In the genomic region with DNA sequence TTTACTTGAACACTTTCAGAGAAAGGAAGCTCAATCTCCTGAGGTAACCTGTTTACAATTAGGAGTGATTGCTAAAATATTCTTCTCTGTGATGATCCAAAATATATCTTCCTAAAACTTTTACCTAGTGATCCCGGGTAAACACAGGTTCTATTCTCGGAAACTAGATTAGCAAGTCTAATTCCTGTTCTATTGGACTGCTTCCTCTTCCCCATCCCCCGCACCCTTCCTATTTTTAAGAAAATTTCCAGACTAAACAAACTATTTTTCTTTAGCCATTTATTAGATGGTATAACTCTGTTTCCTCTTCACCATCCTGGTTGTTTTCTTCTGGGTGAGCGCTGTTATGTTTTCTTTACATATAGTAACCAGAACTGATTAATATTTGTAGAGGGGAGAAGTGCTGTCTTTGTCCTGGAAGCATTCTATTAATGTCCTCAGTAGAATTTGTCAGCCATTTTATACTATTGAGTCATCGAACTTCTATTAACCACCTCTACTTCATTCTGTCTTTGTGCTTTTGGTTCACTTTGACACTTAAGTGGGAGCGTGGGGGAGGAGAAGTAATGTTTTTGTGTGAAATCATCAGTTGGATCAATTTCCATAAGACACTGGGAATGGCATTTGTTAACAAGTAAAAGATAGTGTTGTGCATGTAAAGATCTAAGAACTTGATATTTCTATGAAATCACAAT, we compare ENCODE assay signal across 18 cellular contexts. TPM values are rescaled to one million over a fixed set of nuclear protein-coding genes. Genes with fewer than 3 reads are reported as not detected.
DNase-seq lines count a peak whose midpoint lies in the region; ATAC-seq and TF ChIP-seq lines count a peak whose summit lies in the region.
"Had no signal": no experiment of that assay in that cellular context is flagged by ENCODE, and none has a peak within 500 bp of the region (broad histone marks: within the 10 kb centered on the region; RNA-seq: fewer than 3 reads in every experiment).

No MANE protein-coding gene starts in this region.

- TF ChIP-seq RAD21 in SK-N-SH (IDR thresholded peaks at IDR 0.05; ENCODE audit: low read length), result no peak

- no peak overlapping the region for H3K4me2 ChIP-seq in SK-N-SH

- H3K36me3 ChIP-seq in SK-N-SH (replicated peaks in 1 of 2; ENCODE audit: control insufficient read depth in 1 of 2, insufficient read depth in 2 of 2, low read length in 1 of 2), result peaks cover 47 to 53% of the 10 kb centered on the region in 2 experiments

- peaks cover 19% of the 10 kb centered on the region for H3K79me2 ChIP-seq in SK-N-SH (ENCODE audit: insufficient read depth)

- peak overlapping the region; percentile 74 for H3K27ac Mint-ChIP-seq in T-helper 17 cell
- no peak overlapping the region for H3K27ac Mint-ChIP-seq in activated T-helper 2 cell treated with anti-CD3 and anti-CD28 coated beads, Interferon-gamma antibody, Interleukin-2, Interleukin-4, amounts not matched to agents 10 μg/mL and 5 μg/mL and 100 μg/mL, durations not matched to agents 14 hours and 24 hours and 36 hours

- H3K4me3 Mint-ChIP-seq in T-helper 17 cell, result no peak overlapping the region
- no peak overlapping the region for H3K4me3 Mint-ChIP-seq in activated T-helper 2 cell treated with anti-CD3 and anti-CD28 coated beads, Interferon-gamma antibody, Interleukin-2, Interleukin-4, amounts not matched to agents 10 μg/mL and 5 μg/mL and 100 μg/mL, durations not matched to agents 14 hours and 24 hours and 36 hours (ENCODE audit: low read depth)

- peaks cover 27% of the 10 kb centered on the region for H3K4me1 Mint-ChIP-seq in T-helper 17 cell
- H3K4me1 Mint-ChIP-seq in activated T-helper 2 cell treated with anti-CD3 and anti-CD28 coated beads, Interferon-gamma antibody, Interleukin-2, Interleukin-4, amounts not matched to agents 10 μg/mL and 5 μg/mL and 100 μg/mL, durations not matched to agents 14 hours and 24 hours and 36 hours (ENCODE audit: low read depth), result peaks cover 16% of the 10 kb centered on the region

- H3F3A ChIP-seq in SK-N-SH (replicated peaks; ENCODE audit: insufficient read depth), result peaks cover 5% of the 10 kb centered on the region

- H4K20me1 ChIP-seq in SK-N-SH (ENCODE audit: insufficient read depth), result no peaks in the 10 kb centered on the region

- ATAC-seq in SK-N-SH treated with all-trans-retinoic acid at 6 μM for 48 hours (no peak), T-helper 17 cell (no peak), GM18868 (IDR thresholded peaks at IDR 0.05; ENCODE audit: unreplicated experiment) (no peak)
- ATAC-seq: gastroesophageal sphincter, left lobe of liver, mucosa of descending colon, Panc1 had no signal

- no peaks in the 10 kb centered on the region for H3K9me3 Mint-ChIP-seq in activated T-helper 2 cell treated with anti-CD3 and anti-CD28 coated beads, Interferon-gamma antibody, Interleukin-2, Interleukin-4, amounts not matched to agents 10 μg/mL and 5 μg/mL and 100 μg/mL, durations not matched to agents 14 hours and 24 hours and 36 hours

- H3K27ac ChIP-seq in SK-N-SH (ENCODE audit: low read depth in 2 of 2, low read length in 1 of 2), result peak overlapping the region in 1 of 2 experiments; percentile 24; a peak in 2 of 4 replicates
- H3K27ac ChIP-seq: 22Rv1 had no signal

- no peak for DNase-seq in SK-N-SH
- no peak for DNase-seq in T-helper 17 cell
- DNase-seq in glomerular endothelial cell (ENCODE audit: extremely low read depth, low read depth, low spot score), result peak; percentile 16
- peak; percentile 36 for DNase-seq in putamen (ENCODE audit: low spot score)
- DNase-seq in kidney glomerular epithelial cell (lab: John Stamatoyannopoulos, UW), result no peak
- DNase-seq in activated T-helper 2 cell treated with anti-CD3 and anti-CD28 coated beads, Interferon-gamma antibody, Interleukin-2, Interleukin-4, amounts not matched to agents 10 μg/mL and 5 μg/mL and 100 μg/mL, durations not matched to agents 14 hours and 24 hours and 36 hours (ENCODE audit: low spot score), result no peak
- DNase-seq: activated CD4-positive, alpha-beta T cell treated with anti-CD3 and anti-CD28 coated beads for 48 hours; aorta; cortex of kidney; erythroblast; MG63; mucosa of descending colon had no signal

- TF ChIP-seq EP300 in SK-N-SH (IDR thresholded peaks at IDR 0.05; ENCODE audit: borderline replicate concordance in 1 of 2, low read depth in 1 of 2, low read length in 1 of 2), result no peak

- WGBS in SK-N-SH (ENCODE audit: low lambda C conversion rate), result 91% methylated on average over 6 of the region's 6 CpGs

- H3K27me3 Mint-ChIP-seq in T-helper 17 cell, result no peaks in the 10 kb centered on the region
- H3K27me3 Mint-ChIP-seq in activated T-helper 2 cell treated with anti-CD3 and anti-CD28 coated beads, Interferon-gamma antibody, Interleukin-2, Interleukin-4, amounts not matched to agents 10 μg/mL and 5 μg/mL and 100 μg/mL, durations not matched to agents 14 hours and 24 hours and 36 hours (ENCODE audit: low read depth), result no peaks in the 10 kb centered on the region

- POLR2A ChIA-PET in SK-N-SH (lab: Yijun Ruan, JAX), result no interaction called here

- peaks cover 16% of the 10 kb centered on the region for H3K36me3 Mint-ChIP-seq in T-helper 17 cell (ENCODE audit: low read depth)
- peaks cover 72% of the 10 kb centered on the region for H3K36me3 Mint-ChIP-seq in activated T-helper 2 cell treated with anti-CD3 and anti-CD28 coated beads, Interferon-gamma antibody, Interleukin-2, Interleukin-4, amounts not matched to agents 10 μg/mL and 5 μg/mL and 100 μg/mL, durations not matched to agents 14 hours and 24 hours and 36 hours (ENCODE audit: low read depth)

- H3K9me3 ChIP-seq in SK-N-SH (no peaks in the 10 kb centered on the region), T-helper 17 cell (ENCODE audit: control insufficient read depth, low read length, poor library complexity, severe bottlenecking) (no peaks in the 10 kb centered on the region)
- H3K9me3 ChIP-seq: gastroesophageal sphincter, MG63, mucosa of descending colon had no signal

- CTCF ChIA-PET in SK-N-SH (lab: Yijun Ruan, JAX), result no interaction called here

- H3K9ac ChIP-seq in SK-N-SH, result no peak overlapping the region

- H2AFZ ChIP-seq in SK-N-SH (ENCODE audit: low read depth), result no peak overlapping the region

- H3K27me3 ChIP-seq in SK-N-SH (ENCODE audit: insufficient read depth), result no peaks in the 10 kb centered on the region
- H3K27me3 ChIP-seq: gastroesophageal sphincter, MG63 had no signal

- peaks cover 0 to 20% of the 10 kb centered on the region in 2 experiments; a peak in 2 of 4 replicates for H3K4me1 ChIP-seq in SK-N-SH (ENCODE audit: control insufficient read depth in 1 of 2, insufficient read depth in 2 of 2, low read depth in 1 of 2, low read length in 1 of 2)

- no peak overlapping the region for H3K4me3 ChIP-seq in SK-N-SH (ENCODE audit: low read depth in 2 of 2, low read length in 1 of 2)
- H3K4me3 ChIP-seq: gastroesophageal sphincter, MG63, mucosa of descending colon had no signal

- no peak for TF ChIP-seq CTCF in SK-N-SH (IDR thresholded peaks at IDR 0.05)

- intact Hi-C loops in activated T-helper 2 cell treated with anti-CD3 and anti-CD28 coated beads, Interferon-gamma antibody, Interleukin-2, Interleukin-4, amounts not matched to agents 10 μg/mL and 5 μg/mL and 100 μg/mL, durations not matched to agents 14 hours and 24 hours and 36 hours (cut with micrococcal nuclease), result no loop called here

- H3K9me2 ChIP-seq in SK-N-SH, result no peaks in the 10 kb centered on the region

TF ChIP-seq in SK-N-SH, 30 proteins besides CTCF, POLR2A, EP300 and RAD21:
- TF ChIP-seq NFIC (IDR thresholded peaks at IDR 0.05; ENCODE audit: borderline replicate concordance) (no peak), JUND (IDR thresholded peaks at IDR 0.05) (peak; percentile 14; the same call in 1 of the 2 replicates), FOXJ3 (CRISPR knock-in tag; IDR thresholded peaks at IDR 0.05) (no peak)

TF ChIP-seq in SK-N-SH treated with all-trans-retinoic acid at 6 μM for 48 hours, 23 proteins besides CTCF, POLR2A, EP300 and RAD21 (continues in another document):
- TF ChIP-seq, protein P1, sequence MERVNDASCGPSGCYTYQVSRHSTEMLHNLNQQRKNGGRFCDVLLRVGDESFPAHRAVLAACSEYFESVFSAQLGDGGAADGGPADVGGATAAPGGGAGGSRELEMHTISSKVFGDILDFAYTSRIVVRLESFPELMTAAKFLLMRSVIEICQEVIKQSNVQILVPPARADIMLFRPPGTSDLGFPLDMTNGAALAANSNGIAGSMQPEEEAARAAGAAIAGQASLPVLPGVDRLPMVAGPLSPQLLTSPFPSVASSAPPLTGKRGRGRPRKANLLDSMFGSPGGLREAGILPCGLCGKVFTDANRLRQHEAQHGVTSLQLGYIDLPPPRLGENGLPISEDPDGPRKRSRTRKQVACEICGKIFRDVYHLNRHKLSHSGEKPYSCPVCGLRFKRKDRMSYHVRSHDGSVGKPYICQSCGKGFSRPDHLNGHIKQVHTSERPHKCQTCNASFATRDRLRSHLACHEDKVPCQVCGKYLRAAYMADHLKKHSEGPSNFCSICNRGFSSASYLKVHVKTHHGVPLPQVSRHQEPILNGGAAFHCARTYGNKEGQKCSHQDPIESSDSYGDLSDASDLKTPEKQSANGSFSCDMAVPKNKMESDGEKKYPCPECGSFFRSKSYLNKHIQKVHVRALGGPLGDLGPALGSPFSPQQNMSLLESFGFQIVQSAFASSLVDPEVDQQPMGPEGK (CRISPR knock-in tag; IDR thresholded peaks at IDR 0.05; ENCODE audit: borderline replicate concordance), result no peak
- TF ChIP-seq RARB (CRISPR knock-in tag; IDR thresholded peaks at IDR 0.05) (no peak), ZNF70 (CRISPR knock-in tag; IDR thresholded peaks at IDR 0.05) (no peak), BACH2 (CRISPR knock-in tag; IDR thresholded peaks at IDR 0.05; ENCODE audit: borderline replicate concordance) (no peak)
- TF ChIP-seq, protein P2, sequence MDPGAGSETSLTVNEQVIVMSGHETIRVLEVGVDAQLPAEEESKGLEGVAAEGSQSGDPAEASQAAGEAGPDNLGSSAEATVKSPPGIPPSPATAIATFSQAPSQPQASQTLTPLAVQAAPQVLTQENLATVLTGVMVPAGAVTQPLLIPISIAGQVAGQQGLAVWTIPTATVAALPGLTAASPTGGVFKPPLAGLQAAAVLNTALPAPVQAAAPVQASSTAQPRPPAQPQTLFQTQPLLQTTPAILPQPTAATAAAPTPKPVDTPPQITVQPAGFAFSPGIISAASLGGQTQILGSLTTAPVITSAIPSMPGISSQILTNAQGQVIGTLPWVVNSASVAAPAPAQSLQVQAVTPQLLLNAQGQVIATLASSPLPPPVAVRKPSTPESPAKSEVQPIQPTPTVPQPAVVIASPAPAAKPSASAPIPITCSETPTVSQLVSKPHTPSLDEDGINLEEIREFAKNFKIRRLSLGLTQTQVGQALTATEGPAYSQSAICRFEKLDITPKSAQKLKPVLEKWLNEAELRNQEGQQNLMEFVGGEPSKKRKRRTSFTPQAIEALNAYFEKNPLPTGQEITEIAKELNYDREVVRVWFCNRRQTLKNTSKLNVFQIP (CRISPR knock-in tag; IDR thresholded peaks at IDR 0.05; ENCODE audit: borderline replicate concordance, low read depth), result no peak

RNA-seq across cellular contexts. Expression of a gene that starts 31.8 kb away (rescaled TPM):
- 14.5 and 19.2 TPM in 2 replicates for polyA plus RNA-seq in SK-N-SH (2012; rRNA removed)
- 13.2 and 16.7 TPM in 2 replicates for polyA plus RNA-seq in SK-N-SH (2012; cell fraction: cytosol; rRNA removed)
- polyA plus RNA-seq in SK-N-SH (2012; cell fraction: nucleus; rRNA removed), result 11.5 and 25.1 TPM in 2 replicates
- total RNA-seq in T-helper 17 cell (10 to 100 TPM; 73.7 to 89.3 TPM), glomerular endothelial cell (28.1 and 47.6 TPM in 2 replicates)
- 115 and 136 TPM in 2 replicates for total RNA-seq in activated T-helper 2 cell treated with anti-CD3 and anti-CD28 coated beads, Interferon-gamma antibody, Interleukin-2, Interleukin-4, amounts not matched to agents 10 μg/mL and 5 μg/mL and 100 μg/mL, durations not matched to agents 14 hours and 24 hours and 36 hours

Comparison
In these comparisons a context has a peak if more than half of its experiments do, and no peak if none do; other contexts are left out.
1. DNase-seq: peak in glomerular endothelial cell (single experiment) and putamen (single experiment); none in SK-N-SH (single experiment), T-helper 17 cell (0 of 3), kidney glomerular epithelial cell (single experiment) and activated T-helper 2 cell treated with anti-CD3 and anti-CD28 coated beads, Interferon-gamma antibody, Interleukin-2, Interleukin-4, amounts not matched to agents 10 μg/mL and 5 μg/mL and 100 μg/mL, durations not matched to agents 14 hours and 24 hours and 36 hours (single experiment).